In the genomic region with DNA sequence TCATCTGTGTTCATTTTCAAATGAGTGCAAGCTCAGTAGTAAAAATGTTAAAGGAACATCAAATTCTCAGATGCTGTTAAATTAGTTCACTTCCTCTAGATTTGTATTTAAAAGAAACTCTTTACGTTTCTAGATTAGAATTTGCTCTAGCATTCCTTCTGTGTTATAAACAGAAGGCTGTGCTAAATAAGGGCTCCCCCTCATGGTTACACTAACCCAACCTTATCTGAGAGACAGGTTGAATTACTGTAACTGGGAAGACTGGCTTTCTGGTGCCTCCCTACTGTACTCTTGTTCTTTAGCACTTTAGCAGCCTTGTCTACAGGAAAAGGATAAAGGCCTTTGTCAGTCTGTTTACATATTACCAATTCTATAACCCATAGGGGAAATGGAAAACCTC, we compare ENCODE assay signal across 1 cellular context.
TF ChIP-seq lines count a peak whose summit lies in the region.

No MANE protein-coding gene starts in this region.

TF ChIP-seq in H1, 55 proteins besides CTCF, POLR2A, EP300 and RAD21 (continued from another document):
- TF ChIP-seq, protein P1, sequence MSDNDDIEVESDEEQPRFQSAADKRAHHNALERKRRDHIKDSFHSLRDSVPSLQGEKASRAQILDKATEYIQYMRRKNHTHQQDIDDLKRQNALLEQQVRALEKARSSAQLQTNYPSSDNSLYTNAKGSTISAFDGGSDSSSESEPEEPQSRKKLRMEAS (IDR thresholded peaks at IDR 0.05): no peak
- no peak for TF ChIP-seq SIX5 (IDR thresholded peaks at IDR 0.05; ENCODE audit: low read depth, low read length)
TF ChIP-seq in H1: peak in this region for 0.
